8 cellular contexts compared by ENCODE assay signal in genomic region chr1:44801491-44802305, GRCh38. TPM values are rescaled to one million over a fixed set of nuclear protein-coding genes. Genes with fewer than 3 reads are reported as not detected.
DNase-seq lines count a peak whose midpoint lies in the region; ATAC-seq and TF ChIP-seq lines count a peak whose summit lies in the region.

No MANE protein-coding gene starts in this region.

- POLR2A ChIA-PET in HEK293 (lab: Yijun Ruan, JAX): interaction anchor here (0.6 to 4.3 kb wide), 7 partner anchors 16 to 203 kb away, joined by 3 to 62 read pairs (median 5); partner anchors contain the start of gene RPS8

- no peak for TF ChIP-seq CTCF in HEK293 (tag by site-specific recombination; IDR thresholded peaks at IDR 0.05)
- TF ChIP-seq CTCF in right atrium auricular region (IDR thresholded peaks at IDR 0.05): no peak

- H3K27me3 Mint-ChIP-seq in activated T-helper 17 cell treated with anti-CD3 and anti-CD28 coated beads, Interleukin-2, amount 50 U/mL, for 72 hours: no peaks in the 10 kb centered on the region

- H3K27ac Mint-ChIP-seq in activated T-helper 17 cell treated with anti-CD3 and anti-CD28 coated beads, Interleukin-2, amount 50 U/mL, for 72 hours: peak overlapping the region; percentile 90

- H3K27me3 ChIP-seq in right atrium auricular region: no peaks in the 10 kb centered on the region

- no peak overlapping the region for H3K4me3 ChIP-seq in HEK293 (ENCODE audit: low read depth, low read length)
- peak overlapping the region; percentile 78 to 92 for H3K4me3 ChIP-seq in right atrium auricular region

- DNase-seq in right atrium auricular region (ENCODE audit: low spot score): no peak
- peak; percentile 53 for DNase-seq in stimulated activated CD4-positive, alpha-beta T cell treated with anti-CD3 and anti-CD28 coated beads, Interleukin-1b, Interleukin-23, amount 100 ng/mL, for 48 hours
- no peak for DNase-seq in NCI-H69 (lab: John Stamatoyannopoulos, UW)
- no peak for DNase-seq in EL
- no peak for DNase-seq in KBM-7

- peaks cover 18% of the 10 kb centered on the region for H3K4me1 Mint-ChIP-seq in activated T-helper 17 cell treated with anti-CD3 and anti-CD28 coated beads, Interleukin-2, amount 50 U/mL, for 72 hours

- H3K36me3 Mint-ChIP-seq in activated T-helper 17 cell treated with anti-CD3 and anti-CD28 coated beads, Interleukin-2, amount 50 U/mL, for 72 hours (ENCODE audit: low read depth): peaks cover 56% of the 10 kb centered on the region

- CTCF ChIA-PET in HEK293 (lab: Yijun Ruan, JAX): interaction anchor here (2.0 to 4.2 kb wide), 2 partner anchors 17 to 34 kb away, joined by 6 to 28 read pairs; no protein-coding TSS in a partner anchor

- peak overlapping the region; percentile 89 for H3K4me3 Mint-ChIP-seq in activated T-helper 17 cell treated with anti-CD3 and anti-CD28 coated beads, Interleukin-2, amount 50 U/mL, for 72 hours

- in situ Hi-C loops in KBM-7 (cut with MboI; ENCODE audit: low pct_unique_long_range_greater_than_20kb, low sequenced_read_pairs): no loop called here

- ATAC-seq in activated T-helper 17 cell treated with anti-CD3 and anti-CD28 coated beads, Interleukin-2, amount 50 U/mL, for 72 hours (replicated peaks): peak; percentile 30
- ATAC-seq in HG03354 (IDR thresholded peaks at IDR 0.05; ENCODE audit: poor library complexity, severe bottlenecking, unreplicated experiment): no peak

- no peaks in the 10 kb centered on the region for H3K9me3 Mint-ChIP-seq in activated T-helper 17 cell treated with anti-CD3 and anti-CD28 coated beads, Interleukin-2, amount 50 U/mL, for 72 hours

- H3K4me1 ChIP-seq in HEK293 (ENCODE audit: control insufficient read depth, insufficient read depth, low read length) (no peaks in the 10 kb centered on the region), right atrium auricular region (peaks cover 0 to 57% of the 10 kb centered on the region in 2 donors)

- H3K36me3 ChIP-seq in HEK293 (ENCODE audit: control insufficient read depth in 2 of 2, insufficient read depth in 1 of 2, low read length in 2 of 2) (peaks cover 0 to 48% of the 10 kb centered on the region in 2 experiments; a peak in 1 of 3 replicates), right atrium auricular region (peaks cover 43% of the 10 kb centered on the region)

- H3K9me3 ChIP-seq in HEK293 (ENCODE audit: control insufficient read depth, insufficient read depth, low read depth, low read length) (no peaks in the 10 kb centered on the region), right atrium auricular region (no peaks in the 10 kb centered on the region)

- H3K27ac ChIP-seq in HEK293 (ENCODE audit: extremely low read depth, low read depth, low read length): no peak overlapping the region
- peak overlapping the region; percentile 61 to 93 for H3K27ac ChIP-seq in right atrium auricular region

TF ChIP-seq in HEK293, 187 proteins besides CTCF, POLR2A, EP300 and RAD21:
- TF ChIP-seq ZNF140 (tag by site-specific recombination; IDR thresholded peaks at IDR 0.05) (no peak), REST (tag by site-specific recombination; IDR thresholded peaks at IDR 0.05) (no peak), ZNF366 (tag by site-specific recombination; conservative IDR thresholded peaks at IDR 0.05) (0 out of 2 replicates have a peak, but pooled peaks have one; percentile 24), ZFHX2 (tag by site-specific recombination; conservative IDR thresholded peaks at IDR 0.05) (no peak), ZNF302 (tag by site-specific recombination; IDR thresholded peaks at IDR 0.05; ENCODE audit: low read depth) (no peak), ZBTB20 (tag by site-specific recombination; IDR thresholded peaks at IDR 0.05) (peak; percentile 68), ZNF169 (tag by site-specific recombination; IDR thresholded peaks at IDR 0.05) (no peak), ZNF292 (tag by site-specific recombination; IDR thresholded peaks at IDR 0.05; ENCODE audit: borderline replicate concordance, low read depth) (no peak)

RNA-seq across cellular contexts. Expression of gene PLK3, which starts 1.5 kb away (rescaled TPM):
- 10 to 100 TPM; 58.7 to 92.0 TPM for total RNA-seq in activated T-helper 17 cell treated with anti-CD3 and anti-CD28 coated beads, Interleukin-2, amount 50 U/mL, for 72 hours
- total RNA-seq in right atrium auricular region: 10 to 100 TPM in 1 of 2 donors, 1 to 10 TPM in 1; 9.1 to 10.8 TPM

RNA-seq across cellular contexts. Expression of gene DYNLT4, which starts 5.5 kb away (rescaled TPM):
- total RNA-seq in activated T-helper 17 cell treated with anti-CD3 and anti-CD28 coated beads, Interleukin-2, amount 50 U/mL, for 72 hours: 1 to 10 TPM in 1 of 2 donors, under 1 TPM in 1; 0.56 to 1.2 TPM
- total RNA-seq in right atrium auricular region: 1 to 10 TPM in 1 of 2 donors, not detected in 1; 2.4 TPM

RNA-seq across cellular contexts. Expression of gene BTBD19, which starts 6.6 kb away (rescaled TPM):
- total RNA-seq in activated T-helper 17 cell treated with anti-CD3 and anti-CD28 coated beads, Interleukin-2, amount 50 U/mL, for 72 hours: 10 to 100 TPM; 15.9 to 62.7 TPM
- 1 to 10 TPM; 1.8 to 5.6 TPM for total RNA-seq in right atrium auricular region

RNA-seq across cellular contexts. Expression of gene BEST4, which starts 13.7 kb away (rescaled TPM):
- total RNA-seq in activated T-helper 17 cell treated with anti-CD3 and anti-CD28 coated beads, Interleukin-2, amount 50 U/mL, for 72 hours: 1 to 10 TPM in 1 of 2 donors, under 1 TPM in 1; 0.97 to 2.0 TPM
- total RNA-seq in right atrium auricular region: not detected

RNA-seq across cellular contexts. Expression of gene RPS8, which starts 26.4 kb away (rescaled TPM):
- total RNA-seq in activated T-helper 17 cell treated with anti-CD3 and anti-CD28 coated beads, Interleukin-2, amount 50 U/mL, for 72 hours: 1,000 to 10,000 TPM; 2,475 to 3,183 TPM
- 1,000 to 10,000 TPM; 1,080 to 1,461 TPM for total RNA-seq in right atrium auricular region

Comparison
In these comparisons a context has a peak if more than half of its experiments do, and no peak if none do; other contexts are left out.
1. RNA of gene PLK3, which starts 1.5 kb away (total RNA-seq): 58.7 to 92.0 TPM in activated T-helper 17 cell treated with anti-CD3 and anti-CD28 coated beads, Interleukin-2, amount 50 U/mL, for 72 hours; 9.1 to 10.8 TPM in right atrium auricular region; every median in the first group is over 4 times any median in the second.